In the genomic region with DNA sequence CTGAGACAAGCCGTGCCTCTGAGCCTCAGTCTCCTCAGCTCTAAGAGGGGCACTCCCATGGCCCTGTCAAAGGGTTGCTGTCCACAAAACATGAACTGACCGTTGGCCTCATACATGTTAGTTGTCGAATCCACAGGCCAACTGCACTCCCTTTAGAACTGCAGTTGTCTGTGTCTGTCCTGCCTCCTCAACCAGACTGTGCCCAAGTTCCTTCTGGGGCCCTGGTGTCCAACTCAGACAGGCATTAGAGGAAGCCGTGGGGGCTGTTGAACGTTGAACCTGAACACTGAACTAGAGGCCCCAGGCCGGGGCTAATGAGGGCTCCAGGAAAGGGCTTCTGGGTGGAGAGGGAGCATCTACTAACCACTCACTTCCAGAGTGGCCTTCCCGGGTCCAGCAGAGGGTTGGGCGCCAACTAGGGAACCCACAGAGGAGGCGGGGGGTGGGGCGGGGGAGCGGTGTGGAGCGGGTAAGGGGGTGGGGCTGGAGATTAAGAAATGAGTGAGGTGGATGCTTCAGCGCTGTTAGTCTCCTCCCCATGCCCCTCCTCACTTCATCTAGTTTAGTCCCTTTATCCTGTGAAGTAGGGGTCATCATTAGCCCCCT, we compare ENCODE assay signal across 1 cellular context.
TF ChIP-seq lines count a peak whose summit lies in the region.

A gene with protein sequence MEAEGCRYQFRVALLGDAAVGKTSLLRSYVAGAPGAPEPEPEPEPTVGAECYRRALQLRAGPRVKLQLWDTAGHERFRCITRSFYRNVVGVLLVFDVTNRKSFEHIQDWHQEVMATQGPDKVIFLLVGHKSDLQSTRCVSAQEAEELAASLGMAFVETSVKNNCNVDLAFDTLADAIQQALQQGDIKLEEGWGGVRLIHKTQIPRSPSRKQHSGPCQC (plus strand): TSS at position 558 of the 606 bp plus-strand sequence. CDS start 247 bp downstream, outside the sequence.

TF ChIP-seq in HepG2, 621 proteins besides CTCF, POLR2A, EP300 and RAD21 (continued from another document and continues in another):
- TF ChIP-seq ZIK1 (CRISPR knock-in tag; IDR thresholded peaks at IDR 0.05; ENCODE audit: borderline replicate concordance, low read depth) (no peak), FOSL1 (CRISPR knock-in tag; IDR thresholded peaks at IDR 0.05; ENCODE audit: borderline replicate concordance) (no peak), ZNF343 (CRISPR knock-in tag; IDR thresholded peaks at IDR 0.05) (no peak), ZNF558 (CRISPR knock-in tag; IDR thresholded peaks at IDR 0.05; ENCODE audit: borderline replicate concordance) (no peak), HIVEP1 (CRISPR knock-in tag; IDR thresholded peaks at IDR 0.05) (no peak), RFX1 (IDR thresholded peaks at IDR 0.05) (no peak), ETV6 (CRISPR knock-in tag; conservative IDR thresholded peaks at IDR 0.05) (no peak), ZNF547 (CRISPR knock-in tag; IDR thresholded peaks at IDR 0.05) (0 out of 2 replicates have a peak, but pooled peaks have one; percentile 1), RCOR2 (CRISPR knock-in tag; IDR thresholded peaks at IDR 0.05) (0 out of 2 replicates have a peak, but pooled peaks have one; percentile 47), PHF21A (CRISPR knock-in tag; IDR thresholded peaks at IDR 0.05) (peak; percentile 56; the same call in 1 of the 2 replicates), NFYC (CRISPR knock-in tag; IDR thresholded peaks at IDR 0.05) (no peak), MTF1 (CRISPR knock-in tag; IDR thresholded peaks at IDR 0.05) (no peak), ZNF749 (CRISPR knock-in tag; IDR thresholded peaks at IDR 0.05; ENCODE audit: borderline replicate concordance) (no peak), ARNT (IDR thresholded peaks at IDR 0.05) (no peak), TAF1 (CRISPR knock-in tag; IDR thresholded peaks at IDR 0.05) (peak; percentile 38; the same call in 1 of the 2 replicates), ZNF501 (CRISPR knock-in tag; IDR thresholded peaks at IDR 0.05) (no peak), FOXA3 (CRISPR knock-in tag; IDR thresholded peaks at IDR 0.05) (no peak), ZNF431 (CRISPR knock-in tag; IDR thresholded peaks at IDR 0.05; ENCODE audit: borderline replicate concordance, low read depth) (no peak), ZNF615 (CRISPR knock-in tag; IDR thresholded peaks at IDR 0.05; ENCODE audit: borderline replicate concordance) (no peak)
- TF ChIP-seq, protein P1, sequence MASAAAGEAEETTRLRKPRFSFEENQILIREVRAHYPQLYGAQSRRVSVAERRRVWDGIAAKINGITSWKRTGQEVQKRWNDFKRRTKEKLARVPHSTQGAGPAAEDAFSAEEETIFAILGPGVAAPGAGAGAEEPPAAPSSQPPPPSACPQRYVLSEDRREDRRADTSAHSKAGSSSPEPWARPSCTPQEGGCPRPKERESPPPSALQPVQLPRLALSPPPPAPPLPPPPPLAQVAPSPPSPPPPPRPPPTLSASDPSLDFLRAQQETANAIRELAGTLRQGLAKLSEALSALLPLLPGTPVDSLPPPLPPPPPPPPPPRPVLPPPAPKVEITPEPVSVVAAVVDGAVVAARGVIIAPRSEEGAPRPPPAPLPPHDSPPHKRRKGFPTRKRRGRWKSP (CRISPR knock-in tag; IDR thresholded peaks at IDR 0.05): 0 out of 2 replicates have a peak, but pooled peaks have one; percentile 47
- TF ChIP-seq, protein P2, sequence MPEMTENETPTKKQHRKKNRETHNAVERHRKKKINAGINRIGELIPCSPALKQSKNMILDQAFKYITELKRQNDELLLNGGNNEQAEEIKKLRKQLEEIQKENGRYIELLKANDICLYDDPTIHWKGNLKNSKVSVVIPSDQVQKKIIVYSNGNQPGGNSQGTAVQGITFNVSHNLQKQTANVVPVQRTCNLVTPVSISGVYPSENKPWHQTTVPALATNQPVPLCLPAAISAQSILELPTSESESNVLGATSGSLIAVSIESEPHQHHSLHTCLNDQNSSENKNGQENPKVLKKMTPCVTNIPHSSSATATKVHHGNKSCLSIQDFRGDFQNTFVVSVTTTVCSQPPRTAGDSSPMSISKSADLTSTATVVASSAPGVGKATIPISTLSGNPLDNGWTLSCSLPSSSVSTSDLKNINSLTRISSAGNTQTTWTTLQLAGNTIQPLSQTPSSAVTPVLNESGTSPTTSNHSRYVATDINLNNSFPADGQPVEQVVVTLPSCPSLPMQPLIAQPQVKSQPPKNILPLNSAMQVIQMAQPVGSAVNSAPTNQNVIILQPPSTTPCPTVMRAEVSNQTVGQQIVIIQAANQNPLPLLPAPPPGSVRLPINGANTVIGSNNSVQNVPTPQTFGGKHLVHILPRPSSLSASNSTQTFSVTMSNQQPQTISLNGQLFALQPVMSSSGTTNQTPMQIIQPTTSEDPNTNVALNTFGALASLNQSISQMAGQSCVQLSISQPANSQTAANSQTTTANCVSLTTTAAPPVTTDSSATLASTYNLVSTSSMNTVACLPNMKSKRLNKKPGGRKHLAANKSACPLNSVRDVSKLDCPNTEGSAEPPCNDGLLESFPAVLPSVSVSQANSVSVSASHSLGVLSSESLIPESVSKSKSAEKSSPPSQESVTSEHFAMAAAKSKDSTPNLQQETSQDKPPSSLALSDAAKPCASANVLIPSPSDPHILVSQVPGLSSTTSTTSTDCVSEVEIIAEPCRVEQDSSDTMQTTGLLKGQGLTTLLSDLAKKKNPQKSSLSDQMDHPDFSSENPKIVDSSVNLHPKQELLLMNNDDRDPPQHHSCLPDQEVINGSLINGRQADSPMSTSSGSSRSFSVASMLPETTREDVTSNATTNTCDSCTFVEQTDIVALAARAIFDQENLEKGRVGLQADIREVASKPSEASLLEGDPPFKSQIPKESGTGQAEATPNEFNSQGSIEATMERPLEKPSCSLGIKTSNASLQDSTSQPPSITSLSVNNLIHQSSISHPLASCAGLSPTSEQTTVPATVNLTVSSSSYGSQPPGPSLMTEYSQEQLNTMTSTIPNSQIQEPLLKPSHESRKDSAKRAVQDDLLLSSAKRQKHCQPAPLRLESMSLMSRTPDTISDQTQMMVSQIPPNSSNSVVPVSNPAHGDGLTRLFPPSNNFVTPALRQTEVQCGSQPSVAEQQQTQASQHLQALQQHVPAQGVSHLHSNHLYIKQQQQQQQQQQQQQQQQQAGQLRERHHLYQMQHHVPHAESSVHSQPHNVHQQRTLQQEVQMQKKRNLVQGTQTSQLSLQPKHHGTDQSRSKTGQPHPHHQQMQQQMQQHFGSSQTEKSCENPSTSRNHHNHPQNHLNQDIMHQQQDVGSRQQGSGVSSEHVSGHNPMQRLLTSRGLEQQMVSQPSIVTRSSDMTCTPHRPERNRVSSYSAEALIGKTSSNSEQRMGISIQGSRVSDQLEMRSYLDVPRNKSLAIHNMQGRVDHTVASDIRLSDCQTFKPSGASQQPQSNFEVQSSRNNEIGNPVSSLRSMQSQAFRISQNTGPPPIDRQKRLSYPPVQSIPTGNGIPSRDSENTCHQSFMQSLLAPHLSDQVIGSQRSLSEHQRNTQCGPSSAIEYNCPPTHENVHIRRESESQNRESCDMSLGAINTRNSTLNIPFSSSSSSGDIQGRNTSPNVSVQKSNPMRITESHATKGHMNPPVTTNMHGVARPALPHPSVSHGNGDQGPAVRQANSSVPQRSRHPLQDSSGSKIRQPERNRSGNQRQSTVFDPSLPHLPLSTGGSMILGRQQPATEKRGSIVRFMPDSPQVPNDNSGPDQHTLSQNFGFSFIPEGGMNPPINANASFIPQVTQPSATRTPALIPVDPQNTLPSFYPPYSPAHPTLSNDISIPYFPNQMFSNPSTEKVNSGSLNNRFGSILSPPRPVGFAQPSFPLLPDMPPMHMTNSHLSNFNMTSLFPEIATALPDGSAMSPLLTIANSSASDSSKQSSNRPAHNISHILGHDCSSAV (CRISPR knock-in tag; IDR thresholded peaks at IDR 0.05; ENCODE audit: borderline replicate concordance): no peak
- TF ChIP-seq, protein P3, sequence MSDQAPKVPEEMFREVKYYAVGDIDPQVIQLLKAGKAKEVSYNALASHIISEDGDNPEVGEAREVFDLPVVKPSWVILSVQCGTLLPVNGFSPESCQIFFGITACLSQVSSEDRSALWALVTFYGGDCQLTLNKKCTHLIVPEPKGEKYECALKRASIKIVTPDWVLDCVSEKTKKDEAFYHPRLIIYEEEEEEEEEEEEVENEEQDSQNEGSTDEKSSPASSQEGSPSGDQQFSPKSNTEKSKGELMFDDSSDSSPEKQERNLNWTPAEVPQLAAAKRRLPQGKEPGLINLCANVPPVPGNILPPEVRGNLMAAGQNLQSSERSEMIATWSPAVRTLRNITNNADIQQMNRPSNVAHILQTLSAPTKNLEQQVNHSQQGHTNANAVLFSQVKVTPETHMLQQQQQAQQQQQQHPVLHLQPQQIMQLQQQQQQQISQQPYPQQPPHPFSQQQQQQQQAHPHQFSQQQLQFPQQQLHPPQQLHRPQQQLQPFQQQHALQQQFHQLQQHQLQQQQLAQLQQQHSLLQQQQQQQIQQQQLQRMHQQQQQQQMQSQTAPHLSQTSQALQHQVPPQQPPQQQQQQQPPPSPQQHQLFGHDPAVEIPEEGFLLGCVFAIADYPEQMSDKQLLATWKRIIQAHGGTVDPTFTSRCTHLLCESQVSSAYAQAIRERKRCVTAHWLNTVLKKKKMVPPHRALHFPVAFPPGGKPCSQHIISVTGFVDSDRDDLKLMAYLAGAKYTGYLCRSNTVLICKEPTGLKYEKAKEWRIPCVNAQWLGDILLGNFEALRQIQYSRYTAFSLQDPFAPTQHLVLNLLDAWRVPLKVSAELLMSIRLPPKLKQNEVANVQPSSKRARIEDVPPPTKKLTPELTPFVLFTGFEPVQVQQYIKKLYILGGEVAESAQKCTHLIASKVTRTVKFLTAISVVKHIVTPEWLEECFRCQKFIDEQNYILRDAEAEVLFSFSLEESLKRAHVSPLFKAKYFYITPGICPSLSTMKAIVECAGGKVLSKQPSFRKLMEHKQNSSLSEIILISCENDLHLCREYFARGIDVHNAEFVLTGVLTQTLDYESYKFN (CRISPR knock-in tag; conservative IDR thresholded peaks at IDR 0.05): peak; percentile 91
- TF ChIP-seq, protein P4, sequence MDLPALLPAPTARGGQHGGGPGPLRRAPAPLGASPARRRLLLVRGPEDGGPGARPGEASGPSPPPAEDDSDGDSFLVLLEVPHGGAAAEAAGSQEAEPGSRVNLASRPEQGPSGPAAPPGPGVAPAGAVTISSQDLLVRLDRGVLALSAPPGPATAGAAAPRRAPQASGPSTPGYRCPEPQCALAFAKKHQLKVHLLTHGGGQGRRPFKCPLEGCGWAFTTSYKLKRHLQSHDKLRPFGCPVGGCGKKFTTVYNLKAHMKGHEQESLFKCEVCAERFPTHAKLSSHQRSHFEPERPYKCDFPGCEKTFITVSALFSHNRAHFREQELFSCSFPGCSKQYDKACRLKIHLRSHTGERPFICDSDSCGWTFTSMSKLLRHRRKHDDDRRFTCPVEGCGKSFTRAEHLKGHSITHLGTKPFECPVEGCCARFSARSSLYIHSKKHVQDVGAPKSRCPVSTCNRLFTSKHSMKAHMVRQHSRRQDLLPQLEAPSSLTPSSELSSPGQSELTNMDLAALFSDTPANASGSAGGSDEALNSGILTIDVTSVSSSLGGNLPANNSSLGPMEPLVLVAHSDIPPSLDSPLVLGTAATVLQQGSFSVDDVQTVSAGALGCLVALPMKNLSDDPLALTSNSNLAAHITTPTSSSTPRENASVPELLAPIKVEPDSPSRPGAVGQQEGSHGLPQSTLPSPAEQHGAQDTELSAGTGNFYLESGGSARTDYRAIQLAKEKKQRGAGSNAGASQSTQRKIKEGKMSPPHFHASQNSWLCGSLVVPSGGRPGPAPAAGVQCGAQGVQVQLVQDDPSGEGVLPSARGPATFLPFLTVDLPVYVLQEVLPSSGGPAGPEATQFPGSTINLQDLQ (CRISPR knock-in tag; IDR thresholded peaks at IDR 0.05): no peak
- TF ChIP-seq, protein P5, sequence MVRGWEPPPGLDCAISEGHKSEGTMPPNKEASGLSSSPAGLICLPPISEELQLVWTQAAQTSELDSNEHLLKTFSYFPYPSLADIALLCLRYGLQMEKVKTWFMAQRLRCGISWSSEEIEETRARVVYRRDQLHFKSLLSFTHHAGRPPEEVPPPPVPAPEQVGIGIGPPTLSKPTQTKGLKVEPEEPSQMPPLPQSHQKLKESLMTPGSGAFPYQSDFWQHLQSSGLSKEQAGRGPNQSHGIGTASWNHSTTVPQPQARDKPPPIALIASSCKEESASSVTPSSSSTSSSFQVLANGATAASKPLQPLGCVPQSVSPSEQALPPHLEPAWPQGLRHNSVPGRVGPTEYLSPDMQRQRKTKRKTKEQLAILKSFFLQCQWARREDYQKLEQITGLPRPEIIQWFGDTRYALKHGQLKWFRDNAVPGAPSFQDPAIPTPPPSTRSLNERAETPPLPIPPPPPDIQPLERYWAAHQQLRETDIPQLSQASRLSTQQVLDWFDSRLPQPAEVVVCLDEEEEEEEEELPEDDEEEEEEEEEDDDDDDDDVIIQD (CRISPR knock-in tag; IDR thresholded peaks at IDR 0.05; ENCODE audit: low read depth): 0 out of 2 replicates have a peak, but pooled peaks have one; percentile 24
- TF ChIP-seq, protein P6, sequence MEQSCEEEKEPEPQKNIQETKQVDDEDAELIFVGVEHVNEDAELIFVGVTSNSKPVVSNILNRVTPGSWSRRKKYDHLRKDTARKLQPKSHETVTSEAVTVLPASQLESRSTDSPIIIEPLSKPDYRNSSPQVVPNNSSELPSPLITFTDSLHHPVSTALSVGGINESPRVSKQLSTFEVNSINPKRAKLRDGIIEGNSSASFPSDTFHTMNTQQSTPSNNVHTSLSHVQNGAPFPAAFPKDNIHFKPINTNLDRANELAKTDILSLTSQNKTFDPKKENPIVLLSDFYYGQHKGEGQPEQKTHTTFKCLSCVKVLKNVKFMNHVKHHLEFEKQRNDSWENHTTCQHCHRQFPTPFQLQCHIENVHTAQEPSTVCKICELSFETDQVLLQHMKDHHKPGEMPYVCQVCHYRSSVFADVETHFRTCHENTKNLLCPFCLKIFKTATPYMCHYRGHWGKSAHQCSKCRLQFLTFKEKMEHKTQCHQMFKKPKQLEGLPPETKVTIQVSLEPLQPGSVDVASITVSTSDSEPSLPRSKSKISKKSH (CRISPR knock-in tag; IDR thresholded peaks at IDR 0.05; ENCODE audit: borderline replicate concordance): no peak; the same call in 1 of the 2 replicates
- TF ChIP-seq, protein P7, sequence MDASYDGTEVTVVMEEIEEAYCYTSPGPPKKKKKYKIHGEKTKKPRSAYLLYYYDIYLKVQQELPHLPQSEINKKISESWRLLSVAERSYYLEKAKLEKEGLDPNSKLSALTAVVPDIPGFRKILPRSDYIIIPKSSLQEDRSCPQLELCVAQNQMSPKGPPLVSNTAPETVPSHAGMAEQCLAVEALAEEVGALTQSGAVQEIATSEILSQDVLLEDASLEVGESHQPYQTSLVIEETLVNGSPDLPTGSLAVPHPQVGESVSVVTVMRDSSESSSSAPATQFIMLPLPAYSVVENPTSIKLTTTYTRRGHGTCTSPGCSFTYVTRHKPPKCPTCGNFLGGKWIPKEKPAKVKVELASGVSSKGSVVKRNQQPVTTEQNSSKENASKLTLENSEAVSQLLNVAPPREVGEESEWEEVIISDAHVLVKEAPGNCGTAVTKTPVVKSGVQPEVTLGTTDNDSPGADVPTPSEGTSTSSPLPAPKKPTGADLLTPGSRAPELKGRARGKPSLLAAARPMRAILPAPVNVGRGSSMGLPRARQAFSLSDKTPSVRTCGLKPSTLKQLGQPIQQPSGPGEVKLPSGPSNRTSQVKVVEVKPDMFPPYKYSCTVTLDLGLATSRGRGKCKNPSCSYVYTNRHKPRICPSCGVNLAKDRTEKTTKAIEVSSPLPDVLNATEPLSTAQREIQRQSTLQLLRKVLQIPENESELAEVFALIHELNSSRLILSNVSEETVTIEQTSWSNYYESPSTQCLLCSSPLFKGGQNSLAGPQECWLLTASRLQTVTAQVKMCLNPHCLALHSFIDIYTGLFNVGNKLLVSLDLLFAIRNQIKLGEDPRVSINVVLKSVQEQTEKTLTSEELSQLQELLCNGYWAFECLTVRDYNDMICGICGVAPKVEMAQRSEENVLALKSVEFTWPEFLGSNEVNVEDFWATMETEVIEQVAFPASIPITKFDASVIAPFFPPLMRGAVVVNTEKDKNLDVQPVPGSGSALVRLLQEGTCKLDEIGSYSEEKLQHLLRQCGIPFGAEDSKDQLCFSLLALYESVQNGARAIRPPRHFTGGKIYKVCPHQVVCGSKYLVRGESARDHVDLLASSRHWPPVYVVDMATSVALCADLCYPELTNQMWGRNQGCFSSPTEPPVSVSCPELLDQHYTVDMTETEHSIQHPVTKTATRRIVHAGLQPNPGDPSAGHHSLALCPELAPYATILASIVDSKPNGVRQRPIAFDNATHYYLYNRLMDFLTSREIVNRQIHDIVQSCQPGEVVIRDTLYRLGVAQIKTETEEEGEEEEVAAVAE (CRISPR knock-in tag; IDR thresholded peaks at IDR 0.05; ENCODE audit: borderline replicate concordance): 0 out of 2 replicates have a peak, but pooled peaks have one; percentile 52
